In the genomic region with DNA sequence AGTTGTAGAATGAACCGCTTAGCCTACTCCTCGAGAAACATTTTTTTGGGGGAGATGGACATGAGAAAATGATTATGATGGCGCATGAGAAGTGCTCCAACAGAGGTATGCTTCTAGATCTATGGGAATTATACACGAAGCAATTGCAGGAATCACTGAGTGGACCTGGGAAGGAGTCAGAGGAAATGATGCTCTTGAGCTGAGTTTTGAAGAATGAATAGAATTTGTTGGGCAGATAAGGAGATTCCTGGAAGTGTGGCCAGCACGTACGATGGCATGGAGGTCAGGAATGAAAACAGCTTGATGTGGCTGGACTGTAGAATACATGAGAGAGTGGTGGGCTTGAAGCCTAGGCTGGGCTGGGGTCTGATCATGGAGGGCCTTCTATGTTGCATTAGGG, we compare ENCODE assay signal across 23 cellular contexts. TPM values are rescaled to one million over a fixed set of nuclear protein-coding genes. Genes with fewer than 3 reads are reported as not detected.
DNase-seq lines count a peak whose midpoint lies in the region; ATAC-seq and TF ChIP-seq lines count a peak whose summit lies in the region.
"Had no signal": no experiment of that assay in that cellular context is flagged by ENCODE, and none has a peak within 500 bp of the region (broad histone marks: within the 10 kb centered on the region; RNA-seq: fewer than 3 reads in every experiment).

No MANE protein-coding gene starts in this region.

- BruUV-seq in A673 (replicated peaks; lab: Mats Ljungman, UMichigan) = no TSS peak

- POLR2A ChIA-PET in A673 (lab: Charles Lee; ENCODE audit: low non-redundant PET) = interaction anchor here (0.5 to 0.6 kb wide), 3 partner anchors 115 to 378 kb away, joined by 3 to 5 read pairs (median 3); no protein-coding TSS in a partner anchor

- H3K27ac ChIP-seq in A673 (ENCODE audit: low read depth, low read length, poor library complexity, severe bottlenecking) = peak overlapping the region; percentile 79
- H3K27ac ChIP-seq: HL-60, right lobe of liver had no signal

- intact Hi-C loops in A673 (cut with micrococcal nuclease; ENCODE audit: unreplicated experiment) = no loop called here

- H3K27me3 ChIP-seq in A673 (replicated peaks; ENCODE audit: insufficient read depth, low read depth, low read length, poor library complexity) = no peaks in the 10 kb centered on the region
- H3K27me3 ChIP-seq: right lobe of liver had no signal

- no peaks in the 10 kb centered on the region for H3K9me3 ChIP-seq in A673 (ENCODE audit: low read depth, low read length, poor library complexity, severe bottlenecking)
- H3K9me3 ChIP-seq: mucosa of descending colon, right lobe of liver had no signal

- no peak for DNase-seq in A673 (ENCODE audit: low spot score)
- peak; percentile 78 for DNase-seq in EL
- DNase-seq in astrocyte of the hippocampus (ENCODE audit: low read depth, low spot score) = peak; percentile 65
- DNase-seq in islet precursor cell = peak; percentile 25
- no peak for DNase-seq in C1 segment of cervical spinal cord (lab: John Stamatoyannopoulos, UW)
- DNase-seq: activated T-cell treated with anti-CD3 and anti-CD28 coated beads, Interleukin-2, amount 50 U/mL, for 72 hours; AML-193; COR-L47; endodermal cell; H9; left colon; mucosa of descending colon; NCI-H2081 treated with DMSO at 0.1 percent for 48 hours; NCI-H526; right lobe of liver; stimulated activated CD4-positive, alpha-beta T cell treated with anti-CD3 and anti-CD28 coated beads, Interleukin-2, amount 100 ng/mL, for 24 hours; stimulated activated naive CD8-positive, alpha-beta T cell treated with anti-CD3 and anti-CD28 coated beads, Interleukin-15, amount 100 ng/mL, for 72 hours; T-helper 17 cell had no signal

- no peak overlapping the region for H3K4me3 ChIP-seq in A673 (ENCODE audit: low read depth, low read length, poor library complexity, severe bottlenecking)
- H3K4me3 ChIP-seq: mucosa of descending colon, right lobe of liver had no signal

- CTCF ChIA-PET in A673 (lab: Charles Lee) = no interaction called here

- no peaks in the 10 kb centered on the region for H3K36me3 ChIP-seq in A673 (ENCODE audit: insufficient read depth, low read length, poor library complexity, severe bottlenecking)
- H3K36me3 ChIP-seq: right lobe of liver had no signal

- ATAC-seq in HG02981 (IDR thresholded peaks at IDR 0.05; ENCODE audit: unreplicated experiment) (no peak), GM19351 (IDR thresholded peaks at IDR 0.05; ENCODE audit: unreplicated experiment) (no peak), HG03108 (IDR thresholded peaks at IDR 0.05; ENCODE audit: unreplicated experiment) (no peak)
- ATAC-seq: activated CD8-positive, alpha-beta T cell treated with anti-CD3 and anti-CD28 coated beads, Interleukin-2, amount 10 ng/mL, durations not matched to agents 7 days and 5 days; activated T-cell treated with anti-CD3 and anti-CD28 coated beads, Interleukin-2, amount 50 U/mL, for 72 hours; left colon; mucosa of descending colon; stimulated activated naive CD8-positive, alpha-beta T cell treated with anti-CD3 and anti-CD28 coated beads, Interleukin-15, amount 100 ng/mL, for 72 hours; T-helper 17 cell had no signal

- no peak for TF ChIP-seq CTCF in A673 (conservative IDR thresholded peaks at IDR 0.05; ENCODE audit: low read depth, low read length)

- peaks cover 42% of the 10 kb centered on the region for H3K4me1 ChIP-seq in A673 (ENCODE audit: insufficient read depth, low read length, poor library complexity, severe bottlenecking)
- H3K4me1 ChIP-seq: right lobe of liver had no signal

RNA-seq across cellular contexts. Expression of gene ADAMTS15, which starts 31.7 kb away (rescaled TPM):
- 0.42 and 0.99 TPM in 2 replicates for total RNA-seq in A673 (2021)
- total RNA-seq: T-helper 17 cell had no signal

RNA-seq across cellular contexts. Expression of gene ADAMTS8, which starts 51.8 kb away (rescaled TPM):
- 0.09 TPM in 1 of 2 replicates, not detected in the other for total RNA-seq in A673 (2021)
- total RNA-seq: activated CD8-positive, alpha-beta T cell treated with anti-CD3 and anti-CD28 coated beads, Interleukin-2, amount 10 ng/mL, durations not matched to agents 7 days and 5 days; activated T-cell treated with anti-CD3 and anti-CD28 coated beads, Interleukin-2, amount 50 U/mL, for 72 hours; T-helper 17 cell had no signal

Comparison
In these comparisons a context has a peak if more than half of its experiments do, and no peak if none do; other contexts are left out.
1. DNase-seq: peak in EL (single experiment), astrocyte of the hippocampus (single experiment) and islet precursor cell (single experiment); none in A673 (single experiment) and C1 segment of cervical spinal cord (0 of 14).